13 cellular contexts compared by ENCODE assay signal in genomic region chr2:16728742-16729141, GRCh38.
DNase-seq lines count a peak whose midpoint lies in the region; ATAC-seq and TF ChIP-seq lines count a peak whose summit lies in the region.
"Had no signal": no experiment of that assay in that cellular context is flagged by ENCODE, and none has a peak within 500 bp of the region (broad histone marks: within the 10 kb centered on the region; RNA-seq: fewer than 3 reads in every experiment).

No MANE protein-coding gene starts in this region.

- intact Hi-C loops in activated T-helper 1 cell treated with anti-CD3 and anti-CD28 coated beads, Interleukin-12 subunit alpha, Interleukin-12 subunit beta, Interleukin-2, Interleukin-4 antibody, amounts not matched to agents 30 ng/mL and 10 ng/mL and 1 ng/mL, durations not matched to agents 14 hours and 24 hours and 36 hours (cut with micrococcal nuclease), result loop anchor here (2.0 kb wide), 1 partner anchor 62 kb away; no protein-coding TSS in a partner anchor

- H3K36me3 ChIP-seq in tibial nerve, result no peaks in the 10 kb centered on the region

- TF ChIP-seq CTCF in tibial nerve (IDR thresholded peaks at IDR 0.05), result no peak

- H3K27me3 ChIP-seq in tibial nerve, result no peaks in the 10 kb centered on the region
- H3K27me3 ChIP-seq: hepatocyte had no signal

- TF ChIP-seq POLR2A in tibial nerve (IDR thresholded peaks at IDR 0.05), result no peak

- no peaks in the 10 kb centered on the region for H3K36me3 Mint-ChIP-seq in activated T-helper 1 cell treated with anti-CD3 and anti-CD28 coated beads, Interleukin-12 subunit alpha, Interleukin-12 subunit beta, Interleukin-2, Interleukin-4 antibody, amounts not matched to agents 30 ng/mL and 10 ng/mL and 1 ng/mL, durations not matched to agents 14 hours and 24 hours and 36 hours (ENCODE audit: low read depth)

- H3K4me1 ChIP-seq in tibial nerve, result peaks cover 0 to 17% (median 0%) of the 10 kb centered on the region in 4 donors

- H3K27ac ChIP-seq in tibial nerve, result no peak overlapping the region
- H3K27ac ChIP-seq: epithelial cell of prostate, hepatocyte had no signal

- no peak for DNase-seq in activated T-helper 1 cell treated with anti-CD3 and anti-CD28 coated beads, Interleukin-12 subunit alpha, Interleukin-12 subunit beta, Interleukin-2, Interleukin-4 antibody, amounts not matched to agents 30 ng/mL and 10 ng/mL and 1 ng/mL, durations not matched to agents 14 hours and 24 hours and 36 hours (ENCODE audit: low spot score)
- no peak for DNase-seq in RKO (ENCODE audit: low spot score)
- no peak for DNase-seq in medulla oblongata (ENCODE audit: extremely low spot score)
- no peak for DNase-seq in COR-L47 (lab: John Stamatoyannopoulos, UW)
- no peak for DNase-seq in tibial nerve (ENCODE audit: low spot score in 2 of 2)
- DNase-seq: GOT3, MV-4-11, NCI-H510A had no signal

- no peak overlapping the region for H3K4me3 Mint-ChIP-seq in activated T-helper 1 cell treated with anti-CD3 and anti-CD28 coated beads, Interleukin-12 subunit alpha, Interleukin-12 subunit beta, Interleukin-2, Interleukin-4 antibody, amounts not matched to agents 30 ng/mL and 10 ng/mL and 1 ng/mL, durations not matched to agents 14 hours and 24 hours and 36 hours

- ATAC-seq in GM18502 (IDR thresholded peaks at IDR 0.05; ENCODE audit: poor library complexity, unreplicated experiment) (peak; percentile 80), GM19452 (IDR thresholded peaks at IDR 0.05; ENCODE audit: unreplicated experiment) (peak; percentile 69), HG03045 (IDR thresholded peaks at IDR 0.05; ENCODE audit: unreplicated experiment) (peak; percentile 54)

- H3K27me3 Mint-ChIP-seq in activated T-helper 1 cell treated with anti-CD3 and anti-CD28 coated beads, Interleukin-12 subunit alpha, Interleukin-12 subunit beta, Interleukin-2, Interleukin-4 antibody, amounts not matched to agents 30 ng/mL and 10 ng/mL and 1 ng/mL, durations not matched to agents 14 hours and 24 hours and 36 hours (ENCODE audit: insufficient read depth), result peaks cover 4% of the 10 kb centered on the region

- 58 to 64% methylated on average over 4 of the region's 4 CpGs for WGBS in tibial nerve, 2 donors

- TF ChIP-seq EP300 in tibial nerve (IDR thresholded peaks at IDR 0.05), result no peak

- H3K4me1 Mint-ChIP-seq in activated T-helper 1 cell treated with anti-CD3 and anti-CD28 coated beads, Interleukin-12 subunit alpha, Interleukin-12 subunit beta, Interleukin-2, Interleukin-4 antibody, amounts not matched to agents 30 ng/mL and 10 ng/mL and 1 ng/mL, durations not matched to agents 14 hours and 24 hours and 36 hours (ENCODE audit: low read depth), result peaks cover 22% of the 10 kb centered on the region

- no peaks in the 10 kb centered on the region for H3K9me3 Mint-ChIP-seq in activated T-helper 1 cell treated with anti-CD3 and anti-CD28 coated beads, Interleukin-12 subunit alpha, Interleukin-12 subunit beta, Interleukin-2, Interleukin-4 antibody, amounts not matched to agents 30 ng/mL and 10 ng/mL and 1 ng/mL, durations not matched to agents 14 hours and 24 hours and 36 hours

- H3K9me3 ChIP-seq in tibial nerve, result no peaks in the 10 kb centered on the region

- no peak overlapping the region for H3K4me3 ChIP-seq in tibial nerve
- H3K4me3 ChIP-seq: hepatocyte had no signal

- peak overlapping the region; percentile 84 for H3K27ac Mint-ChIP-seq in activated T-helper 1 cell treated with anti-CD3 and anti-CD28 coated beads, Interleukin-12 subunit alpha, Interleukin-12 subunit beta, Interleukin-2, Interleukin-4 antibody, amounts not matched to agents 30 ng/mL and 10 ng/mL and 1 ng/mL, durations not matched to agents 14 hours and 24 hours and 36 hours
